ENCODE assay signal across 16 cellular contexts in genomic region chr18:46294325-46294724, GRCh38.
"Had no signal": no experiment of that assay in that cellular context is flagged by ENCODE, and none has a peak within 500 bp of the region (broad histone marks: within the 10 kb centered on the region; RNA-seq: fewer than 3 reads in every experiment).

No MANE protein-coding gene starts in this region.

- H3K27me3 Mint-ChIP-seq: activated CD4-positive, alpha-beta memory T cell treated with anti-CD3 and anti-CD28 coated beads, Interleukin-2, amount 10 ng/mL, durations not matched to agents 7 days and 5 days; activated CD4-positive, alpha-beta T cell treated with anti-CD3 and anti-CD28 coated beads for 36 hours; activated naive CD8-positive, alpha-beta T cell treated with anti-CD3 and anti-CD28 coated beads, Interleukin-2, amount 50 U/mL, for 24 hours; naive thymus-derived CD8-positive, alpha-beta T cell had no signal

- H3K27ac Mint-ChIP-seq: activated CD4-positive, alpha-beta memory T cell treated with anti-CD3 and anti-CD28 coated beads, Interleukin-2, amount 10 ng/mL, durations not matched to agents 7 days and 5 days; activated CD4-positive, alpha-beta T cell treated with anti-CD3 and anti-CD28 coated beads for 36 hours; activated naive CD8-positive, alpha-beta T cell treated with anti-CD3 and anti-CD28 coated beads, Interleukin-2, amount 50 U/mL, for 24 hours had no signal

- DNase-seq: activated CD4-positive, alpha-beta memory T cell treated with anti-CD3 and anti-CD28 coated beads, Interleukin-2, amount 10 ng/mL, durations not matched to agents 7 days and 5 days; activated CD4-positive, alpha-beta T cell treated with anti-CD3 and anti-CD28 coated beads for 36 hours; activated naive CD4-positive, alpha-beta T cell; activated naive CD8-positive, alpha-beta T cell treated with anti-CD3 and anti-CD28 coated beads, Interleukin-2, amount 50 U/mL, for 24 hours; caudate nucleus; colonic mucosa; effector CD4-positive, alpha-beta T cell; kidney; mucosa of descending colon; naive thymus-derived CD8-positive, alpha-beta T cell; posterior cingulate gyrus; small intestine; T1000 had no signal

- H3K4me1 ChIP-seq: colonic mucosa, gastroesophageal sphincter had no signal

- H3K36me3 ChIP-seq: colonic mucosa, gastroesophageal sphincter had no signal

- H3K4me3 ChIP-seq: colonic mucosa, gastroesophageal sphincter, mucosa of descending colon had no signal

- H3K4me3 Mint-ChIP-seq: activated CD4-positive, alpha-beta memory T cell treated with anti-CD3 and anti-CD28 coated beads, Interleukin-2, amount 10 ng/mL, durations not matched to agents 7 days and 5 days; activated CD4-positive, alpha-beta T cell treated with anti-CD3 and anti-CD28 coated beads for 36 hours; activated naive CD8-positive, alpha-beta T cell treated with anti-CD3 and anti-CD28 coated beads, Interleukin-2, amount 50 U/mL, for 24 hours; naive thymus-derived CD8-positive, alpha-beta T cell had no signal

- H3K27me3 ChIP-seq: colonic mucosa, gastroesophageal sphincter had no signal

- H3K9me3 ChIP-seq: colonic mucosa, gastroesophageal sphincter, mucosa of descending colon had no signal

- H3K9me3 Mint-ChIP-seq: activated CD4-positive, alpha-beta memory T cell treated with anti-CD3 and anti-CD28 coated beads, Interleukin-2, amount 10 ng/mL, durations not matched to agents 7 days and 5 days; activated naive CD8-positive, alpha-beta T cell treated with anti-CD3 and anti-CD28 coated beads, Interleukin-2, amount 50 U/mL, for 24 hours had no signal

- H3K27ac ChIP-seq: colonic mucosa, gastroesophageal sphincter, VCaP had no signal

- ATAC-seq: activated CD4-positive, alpha-beta T cell treated with anti-CD3 and anti-CD28 coated beads for 36 hours; activated naive CD8-positive, alpha-beta T cell treated with anti-CD3 and anti-CD28 coated beads, Interleukin-2, amount 50 U/mL, for 24 hours; gastroesophageal sphincter; mucosa of descending colon; naive thymus-derived CD8-positive, alpha-beta T cell had no signal

- FAIRE-seq: endothelial cell of umbilical vein, kidney, small intestine had no signal

- H3K36me3 Mint-ChIP-seq: naive thymus-derived CD8-positive, alpha-beta T cell had no signal

- H3K4me1 Mint-ChIP-seq: activated CD4-positive, alpha-beta T cell treated with anti-CD3 and anti-CD28 coated beads for 36 hours had no signal
